Comparison of ENCODE assay signal across 16 cellular contexts in genomic region chrX:10160221-10160620, GRCh38. TPM values are rescaled to one million over a fixed set of nuclear protein-coding genes. Genes with fewer than 3 reads are reported as not detected.
DNase-seq lines count a peak whose midpoint lies in the region; FAIRE-seq and TF ChIP-seq lines count a peak whose summit lies in the region.
"Had no signal": no experiment of that assay in that cellular context is flagged by ENCODE, and none has a peak within 500 bp of the region (broad histone marks: within the 10 kb centered on the region; RNA-seq: fewer than 3 reads in every experiment).

No MANE protein-coding gene starts in this region.

- no peak for TF ChIP-seq POLR2A in stomach (IDR thresholded peaks at IDR 0.05)

- FAIRE-seq in bronchial epithelial cell (lab: Jason Lieb, UNC) = peak; percentile 72

- TF ChIP-seq CTCF in bronchial epithelial cell (IDR thresholded peaks at IDR 0.05; ENCODE audit: insufficient read depth, low read length, severe bottlenecking) = no peak
- no peak for TF ChIP-seq CTCF in stomach (IDR thresholded peaks at IDR 0.05)

- TF ChIP-seq EP300 in stomach (IDR thresholded peaks at IDR 0.05) = no peak

- intact Hi-C loops in stomach (cut with DNase I; ENCODE audit: low total_unique reads) = no loop called here

- WGBS in stomach, 5 donors = 49 to 75% (median 72%) methylated on average over 8 of the region's 8 CpGs

- no peak overlapping the region for H3K4me3 ChIP-seq in bronchial epithelial cell (ENCODE audit: low read depth, low read length)
- H3K4me3 ChIP-seq in stomach = no peak overlapping the region

- H3K27me3 ChIP-seq in bronchial epithelial cell (ENCODE audit: control insufficient read depth, insufficient read depth, low read length) (no peaks in the 10 kb centered on the region), layer of hippocampus (ENCODE audit: control insufficient read depth, insufficient read depth, low read length) (no peaks in the 10 kb centered on the region), stomach (peaks cover 5 to 22% (median 6%) of the 10 kb centered on the region in 3 donors)

- H3K36me3 ChIP-seq in bronchial epithelial cell (ENCODE audit: control insufficient read depth, insufficient read depth, low read length) = no peaks in the 10 kb centered on the region
- H3K36me3 ChIP-seq in stomach = no peaks in the 10 kb centered on the region

- no peaks in the 10 kb centered on the region for H3K9me3 ChIP-seq in stomach

- H3K27ac ChIP-seq in layer of hippocampus (ENCODE audit: low read depth, low read length) (peak overlapping the region; percentile 8), stomach (no peak overlapping the region)
- H3K27ac ChIP-seq: RWPE1 had no signal

- H3K4me1 ChIP-seq in stomach = peaks cover 0 to 26% (median 8%) of the 10 kb centered on the region in 4 donors

- DNase-seq in ELF-1 (ENCODE audit: low read depth, low spot score) = peak; percentile 31
- no peak for DNase-seq in bronchial epithelial cell (ENCODE audit: low read depth)
- peak; percentile 15 for DNase-seq in retina
- no peak for DNase-seq in DMS153 treated with DMSO at 0.1 percent for 48 hours (lab: John Stamatoyannopoulos, UW; ENCODE audit: unreplicated experiment)
- DNase-seq in NCI-H446 treated with DMSO at 0.1 percent for 48 hours (lab: John Stamatoyannopoulos, UW) = no peak
- DNase-seq in stomach = no peak
- DNase-seq: ACHN; DMS 273 treated with DMSO at 0.1 percent for 48 hours; H7; KBM-7; NCI-H1092; NCI-H2107; NCI-H226; NK-92 treated with Interleukin-12 subunit alpha and Interleukin-12 subunit beta, amount 100 ng/mL, for 24 hours had no signal

RNA-seq across cellular contexts. Expression of gene CLCN4, which starts 3.4 kb away (rescaled TPM):
- total RNA-seq in bronchial epithelial cell = 1.3 and 2.4 TPM in 2 replicates
- total RNA-seq in stomach = 10 to 100 TPM in 1 of 5 donors, 1 to 10 TPM in 3, not detected in 1; 2.7 to 22.3 (median 5.3) TPM
- polyA plus RNA-seq in stomach = under 1 TPM; 0.35 to 0.68 (median 0.46) TPM

Comparison
In these comparisons a context has a peak if more than half of its experiments do, and no peak if none do; other contexts are left out.
1. DNase-seq: peak in ELF-1 (single experiment) and retina (single experiment); none in bronchial epithelial cell (single experiment), DMS153 treated with DMSO at 0.1 percent for 48 hours (single experiment), NCI-H446 treated with DMSO at 0.1 percent for 48 hours (single experiment) and stomach (single experiment).